9 cellular contexts compared by ENCODE assay signal in genomic region chr7:44259547-44260457, GRCh38. TPM values are rescaled to one million over a fixed set of nuclear protein-coding genes. Genes with fewer than 3 reads are reported as not detected.
DNase-seq lines count a peak whose midpoint lies in the region; ATAC-seq and TF ChIP-seq lines count a peak whose summit lies in the region.
"Had no signal": no experiment of that assay in that cellular context is flagged by ENCODE, and none has a peak within 500 bp of the region (broad histone marks: within the 10 kb centered on the region; RNA-seq: fewer than 3 reads in every experiment).

No MANE protein-coding gene starts in this region.

- peaks cover 27% of the 10 kb centered on the region for H3K4me1 Mint-ChIP-seq in CD4-positive, alpha-beta T cell (ENCODE audit: low read depth)
- peaks cover 11% of the 10 kb centered on the region for H3K4me1 Mint-ChIP-seq in T-helper 17 cell

- POLR2A ChIA-PET in CD4-positive, alpha-beta T cell (lab: Charles Lee) = interaction anchor here (3.4 kb wide), 1 partner anchor 230 kb away, joined by 18 read pairs; the partner anchor contains the start of gene NUDCD3

- no peaks in the 10 kb centered on the region for H3K79me2 ChIP-seq in MM.1S (ENCODE audit: low read length)

- H3K36me3 Mint-ChIP-seq in CD4-positive, alpha-beta T cell (ENCODE audit: low read depth) = no peaks in the 10 kb centered on the region
- no peaks in the 10 kb centered on the region for H3K36me3 Mint-ChIP-seq in T-helper 17 cell (ENCODE audit: low read depth)

- no peaks in the 10 kb centered on the region for H4K20me1 ChIP-seq in MM.1S (ENCODE audit: insufficient read depth, low read length)

- intact Hi-C loops in CD4-positive, alpha-beta T cell (cut with DNase I, micrococcal nuclease) = no loop called here

- H3K27ac ChIP-seq in CD4-positive, alpha-beta T cell (ENCODE audit: low read depth, low read length) = no peak overlapping the region
- H3K27ac ChIP-seq in SJCRH30 = no peak overlapping the region
- no peak overlapping the region for H3K27ac ChIP-seq in MM.1S (ENCODE audit: low read length)

- H3K36me3 ChIP-seq in SJCRH30 (no peaks in the 10 kb centered on the region), MM.1S (replicated peaks; ENCODE audit: insufficient read depth, low read length) (no peaks in the 10 kb centered on the region)
- H3K36me3 ChIP-seq: suprapubic skin had no signal

- CTCF ChIA-PET in CD4-positive, alpha-beta T cell (lab: Charles Lee) = no interaction called here

- H3K4me3 ChIP-seq in fibroblast of mammary gland (ENCODE audit: control insufficient read depth, low read depth, low read length) (no peak overlapping the region), SJCRH30 (no peak overlapping the region), MM.1S (ENCODE audit: low read length) (no peak overlapping the region)
- H3K4me3 ChIP-seq: suprapubic skin had no signal

- no peak for DNase-seq in CD4-positive, alpha-beta T cell
- DNase-seq in T-helper 17 cell = no peak
- peak; percentile 99 for DNase-seq in fibroblast of mammary gland (ENCODE audit: low read depth)
- no peak for DNase-seq in omental fat pad (ENCODE audit: low spot score)
- DNase-seq in SJCRH30 = no peak
- no peak for DNase-seq in MM.1S
- no peak for DNase-seq in stimulated activated CD4-positive, alpha-beta T cell treated with anti-CD3 and anti-CD28 coated beads, Interleukin-1b, Interleukin-23, amount 100 ng/mL, for 48 hours

- no peak overlapping the region for H3K4me2 ChIP-seq in MM.1S (ENCODE audit: low read depth, low read length)

- no peak for TF ChIP-seq CTCF in CD4-positive, alpha-beta T cell (IDR thresholded peaks at IDR 0.05)
- TF ChIP-seq CTCF in fibroblast of mammary gland (conservative IDR thresholded peaks at IDR 0.05; ENCODE audit: control insufficient read depth, insufficient read depth, low read depth, low read length) (no peak), omental fat pad (IDR thresholded peaks at IDR 0.05) (no peak), MM.1S (IDR thresholded peaks at IDR 0.05; ENCODE audit: low read length) (no peak)

- no peaks in the 10 kb centered on the region for H3K27me3 Mint-ChIP-seq in CD4-positive, alpha-beta T cell
- peaks cover 10% of the 10 kb centered on the region for H3K27me3 Mint-ChIP-seq in T-helper 17 cell

- no peak for ATAC-seq in CD4-positive, alpha-beta T cell (ENCODE audit: poor library complexity)
- ATAC-seq in T-helper 17 cell = no peak
- peak; percentile 83 for ATAC-seq in omental fat pad (ENCODE audit: low FRiP score)
- no peak for ATAC-seq in HG02759 (IDR thresholded peaks at IDR 0.05; ENCODE audit: unreplicated experiment)

- peaks cover 12% of the 10 kb centered on the region for H3K4me1 ChIP-seq in SJCRH30
- peaks cover 22% of the 10 kb centered on the region for H3K4me1 ChIP-seq in MM.1S (ENCODE audit: low read length)

- no peak overlapping the region for H3K4me3 Mint-ChIP-seq in CD4-positive, alpha-beta T cell
- peak overlapping the region; percentile 28 for H3K4me3 Mint-ChIP-seq in T-helper 17 cell

- no peak overlapping the region for H2AFZ ChIP-seq in MM.1S (ENCODE audit: low read length)

- H3K9me3 Mint-ChIP-seq in CD4-positive, alpha-beta T cell = no peaks in the 10 kb centered on the region

- H3F3A ChIP-seq in MM.1S (ENCODE audit: insufficient read depth, low read length) = peaks cover 7% of the 10 kb centered on the region; the same call in 1 of the 2 replicates

- no peaks in the 10 kb centered on the region for H3K9me3 ChIP-seq in CD4-positive, alpha-beta T cell (ENCODE audit: control insufficient read depth, low read length)
- no peaks in the 10 kb centered on the region for H3K9me3 ChIP-seq in T-helper 17 cell (ENCODE audit: control insufficient read depth, low read length, poor library complexity, severe bottlenecking)
- H3K9me3 ChIP-seq in SJCRH30 (replicated peaks) = no peaks in the 10 kb centered on the region
- no peaks in the 10 kb centered on the region for H3K9me3 ChIP-seq in MM.1S (replicated peaks; ENCODE audit: insufficient read depth, low read length)
- H3K9me3 ChIP-seq: suprapubic skin had no signal

- H3K27me3 ChIP-seq in CD4-positive, alpha-beta T cell (ENCODE audit: control insufficient read depth, insufficient read depth, low read length) = no peaks in the 10 kb centered on the region
- peaks cover 21% of the 10 kb centered on the region; the same call in 1 of the 2 replicates for H3K27me3 ChIP-seq in SJCRH30
- H3K27me3 ChIP-seq in MM.1S (replicated peaks; ENCODE audit: insufficient read depth, low read length) = no peaks in the 10 kb centered on the region

- H3K9ac ChIP-seq in MM.1S (ENCODE audit: low read length) = no peak overlapping the region

- peak overlapping the region; percentile 49 for H3K27ac Mint-ChIP-seq in CD4-positive, alpha-beta T cell
- H3K27ac Mint-ChIP-seq in T-helper 17 cell = peak overlapping the region; percentile 51

- H3K9me2 ChIP-seq in MM.1S (replicated peaks; ENCODE audit: insufficient read depth, low read length) = no peaks in the 10 kb centered on the region

RNA-seq across cellular contexts. Expression of gene YKT6, which starts 59.0 kb away (rescaled TPM):
- 10 to 100 TPM; 85.0 to 86.4 TPM for total RNA-seq in CD4-positive, alpha-beta T cell
- total RNA-seq in T-helper 17 cell (10 to 100 TPM; 68.2 to 68.9 TPM), omental fat pad (10 to 100 TPM; 48.3 to 75.8 (median 54.4) TPM)
- total RNA-seq in SJCRH30 (2014; rRNA removed; shearing (Covaris generic)) = 98.6 and 101 TPM in 2 replicates
